ENCODE assay signal across 17 cellular contexts in the genomic region with DNA sequence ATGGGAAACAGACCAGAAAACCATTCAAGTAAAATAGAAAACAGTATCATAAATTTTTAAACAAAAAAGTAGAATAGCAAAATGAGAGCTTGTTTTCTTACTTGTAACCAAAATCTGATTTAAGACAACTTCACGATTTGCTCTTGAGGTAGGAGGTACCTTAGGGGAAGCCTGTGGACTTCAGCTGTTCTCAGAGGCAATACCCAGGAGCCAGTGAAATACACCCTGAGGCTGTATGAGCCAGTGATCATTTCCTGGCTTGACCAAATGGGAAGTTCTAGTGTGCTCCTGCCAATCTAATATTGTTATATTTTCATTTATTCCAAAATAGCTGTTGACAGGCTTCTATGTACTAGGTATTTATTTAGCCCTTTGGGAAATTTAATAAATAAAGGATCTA.
DNase-seq lines count a peak whose midpoint lies in the region; ATAC-seq, FAIRE-seq and TF ChIP-seq lines count a peak whose summit lies in the region.
"Had no signal": no experiment of that assay in that cellular context is flagged by ENCODE, and none has a peak within 500 bp of the region (broad histone marks: within the 10 kb centered on the region; RNA-seq: fewer than 3 reads in every experiment).

No MANE protein-coding gene starts in this region.

- no peak overlapping the region for H3K4me3 ChIP-seq in BE2C (ENCODE audit: low read depth, low read length)
- no peak overlapping the region for H3K4me3 ChIP-seq in IMR-90 (ENCODE audit: insufficient read depth, low read depth, low read length)
- H3K4me3 ChIP-seq: MG63, testis had no signal

- no peak for TF ChIP-seq POLR2A in IMR-90 (IDR thresholded peaks at IDR 0.05; ENCODE audit: low read depth, low read length)

- in situ Hi-C loops in IMR-90 (cut with MboI; ENCODE audit: low sequenced_read_pairs), result no loop called here

- no peak overlapping the region for H4K5ac ChIP-seq in IMR-90 (ENCODE audit: low read depth, low read length)

- CTCF ChIA-PET in IMR-90 (lab: Yijun Ruan, JAX), result interaction anchor here (0.7 to 1.1 kb wide), 2 partner anchors 15 to 20 kb away, joined by 4 read pairs; no protein-coding TSS in a partner anchor

- H3K79me1 ChIP-seq in IMR-90 (ENCODE audit: low read depth in 1 of 2, low read length in 2 of 2), result peaks cover 5 to 14% of the 10 kb centered on the region in 2 experiments; a peak in 1 of 4 replicates

- dilution Hi-C loops in IMR-90 (cut with HindIII; ENCODE audit: low sequenced_read_pairs, unreplicated experiment), result no loop called here

- POLR2A ChIA-PET in IMR-90 (lab: Charles Lee; ENCODE audit: unreplicated experiment), result interaction anchor here (0.6 kb wide), 1 partner anchor 181 kb away, joined by 3 read pairs; no protein-coding TSS in a partner anchor

- no peak overlapping the region for H3K56ac ChIP-seq in IMR-90 (ENCODE audit: extremely low read depth, insufficient read depth, low read length)

- peak; percentile 33 for DNase-seq in BE2C
- DNase-seq in IMR-90, result peak; percentile 17
- DNase-seq in dedifferentiated amniotic fluid mesenchymal stem cell (ENCODE audit: extremely low spot score), result peak; percentile 36
- no peak for DNase-seq in putamen (ENCODE audit: low spot score)
- no peak for DNase-seq in retina
- no peak for DNase-seq in NCI-H345 (lab: John Stamatoyannopoulos, UW)
- DNase-seq: activated CD4-positive, alpha-beta T cell treated with anti-CD3 and anti-CD28 coated beads for 36 hours; activated CD8-positive, alpha-beta memory T cell treated with anti-CD3 and anti-CD28 coated beads, Interleukin-2, amount 50 U/mL, for 48 hours; Caco-2; left colon; MG63; NCI-H2081; NCI-H774; right cardiac atrium; testis had no signal

- no peak overlapping the region for H3K4ac ChIP-seq in IMR-90 (ENCODE audit: low read depth, low read length)

- H2AK5ac ChIP-seq in IMR-90 (ENCODE audit: low read depth, low read length), result no peak overlapping the region

- no peak for ATAC-seq in IMR-90 (ENCODE audit: low read depth)
- ATAC-seq in GM18867 (IDR thresholded peaks at IDR 0.05; ENCODE audit: unreplicated experiment), result no peak
- ATAC-seq: activated CD4-positive, alpha-beta T cell treated with anti-CD3 and anti-CD28 coated beads for 36 hours; left colon had no signal

- no peaks in the 10 kb centered on the region for H3K9me1 ChIP-seq in IMR-90 (ENCODE audit: insufficient read depth, low read length)

- no peak overlapping the region for H2BK15ac ChIP-seq in IMR-90 (ENCODE audit: low read depth, low read length)

- FAIRE-seq in islet of Langerhans (lab: Jason Lieb, UNC), result peak; percentile 65

- intact Hi-C loops in IMR-90 (cut with micrococcal nuclease), result no loop called here

- H3K36me3 ChIP-seq in BE2C (no peaks in the 10 kb centered on the region), IMR-90 (ENCODE audit: control insufficient read depth, insufficient read depth, low read length) (no peaks in the 10 kb centered on the region)
- H3K36me3 ChIP-seq: MG63 had no signal

- no peak overlapping the region for H2AK9ac ChIP-seq in IMR-90 (replicated peaks; ENCODE audit: low read depth, low read length, poor library complexity)

- peaks cover 11% of the 10 kb centered on the region; the same call in 1 of the 2 replicates for H3K4me1 ChIP-seq in BE2C
- no peaks in the 10 kb centered on the region for H3K4me1 ChIP-seq in IMR-90 (ENCODE audit: control insufficient read depth, insufficient read depth, low read length)
- H3K4me1 ChIP-seq: Caco-2, testis had no signal

- H3K4me2 ChIP-seq in IMR-90 (ENCODE audit: low read depth, low read length), result no peak overlapping the region

- H2BK20ac ChIP-seq in IMR-90 (ENCODE audit: low read depth, low read length), result no peak overlapping the region

- no peaks in the 10 kb centered on the region for H4K20me1 ChIP-seq in IMR-90 (ENCODE audit: insufficient read depth, low read length)

- no peak overlapping the region for H3K14ac ChIP-seq in IMR-90 (replicated peaks; ENCODE audit: low read depth, low read length)

- no peaks in the 10 kb centered on the region; the same call in 1 of the 2 replicates for H3K9me3 ChIP-seq in BE2C
- H3K9me3 ChIP-seq in IMR-90 (ENCODE audit: control insufficient read depth, insufficient read depth, low read length), result no peaks in the 10 kb centered on the region
- H3K9me3 ChIP-seq: Caco-2, MG63, testis had no signal

- H3K18ac ChIP-seq in IMR-90 (ENCODE audit: low read depth, low read length), result no peak overlapping the region

- H3K23ac ChIP-seq in IMR-90 (ENCODE audit: low read depth, low read length), result no peak overlapping the region

- TF ChIP-seq RAD21 in IMR-90 (IDR thresholded peaks at IDR 0.05; ENCODE audit: low read length), result no peak

- no peak overlapping the region for H3K9ac ChIP-seq in IMR-90 (ENCODE audit: low read depth, low read length)

- H4K8ac ChIP-seq in IMR-90 (ENCODE audit: low read depth in 2 of 2, low read length in 2 of 2), result no peak overlapping the region

- H4K91ac ChIP-seq in IMR-90 (ENCODE audit: insufficient read depth, low read depth, low read length), result no peak overlapping the region

- no TSS peak for BruUV-seq in IMR-90 (replicated peaks; lab: Mats Ljungman, UMichigan)

- H2AFZ ChIP-seq in IMR-90 (replicated peaks; ENCODE audit: low read length, poor library complexity), result no peak overlapping the region

- no peak overlapping the region for H2BK5ac ChIP-seq in IMR-90 (ENCODE audit: low read depth, low read length, poor library complexity, severe bottlenecking)

- no peak overlapping the region for H3K27ac ChIP-seq in IMR-90 (ENCODE audit: insufficient read depth, low read length)
- H3K27ac ChIP-seq: testis had no signal

- H2BK120ac ChIP-seq in IMR-90 (ENCODE audit: low read depth, low read length), result no peak overlapping the region

- no CpG with 5 or more reads among the region's 1 CpG for WGBS in IMR-90 (ENCODE audit: extremely low coverage in 2 of 2, insufficient read length in 1 of 2), 2 experiments

- H3K27me3 ChIP-seq in BE2C (no peaks in the 10 kb centered on the region), IMR-90 (ENCODE audit: control insufficient read depth, insufficient read depth, low read length) (no peaks in the 10 kb centered on the region)
- H3K27me3 ChIP-seq: MG63, testis had no signal

- no peak for TF ChIP-seq CTCF in BE2C (IDR thresholded peaks at IDR 0.05; ENCODE audit: low read depth, low read length)
- TF ChIP-seq CTCF in IMR-90 (conservative IDR thresholded peaks at IDR 0.05; ENCODE audit: low read depth, low read length), result no peak

TF ChIP-seq in IMR-90, 13 proteins besides CTCF, POLR2A, EP300 and RAD21:
- TF ChIP-seq CHD1 (IDR thresholded peaks at IDR 0.05; ENCODE audit: low read depth, low read length), result no peak
- TF ChIP-seq BHLHE40 (IDR thresholded peaks at IDR 0.05; ENCODE audit: low read depth, low read length), result no peak
- no peak for TF ChIP-seq RCOR1 (IDR thresholded peaks at IDR 0.05; ENCODE audit: insufficient replicate concordance, low read length)
- no peak for TF ChIP-seq CEBPB (IDR thresholded peaks at IDR 0.05; ENCODE audit: low read depth, low read length)
- TF ChIP-seq MAZ (IDR thresholded peaks at IDR 0.05; ENCODE audit: borderline replicate concordance, low read depth, low read length), result no peak

Comparison
In these comparisons a context has a peak if more than half of its experiments do, and no peak if none do; other contexts are left out.
1. DNase-seq: peak in BE2C (single experiment), IMR-90 (single experiment) and dedifferentiated amniotic fluid mesenchymal stem cell (single experiment); none in putamen (single experiment), retina (single experiment) and NCI-H345 (single experiment).